ENCODE assay signal across 1 cellular context in genomic region chr13:48946163-48946562, GRCh38.
TF ChIP-seq lines count a peak whose summit lies in the region.

No MANE protein-coding gene starts in this region.

TF ChIP-seq in GM23338, 12 proteins besides CTCF, POLR2A, EP300 and RAD21 (continued from another document):
- TF ChIP-seq REST (IDR thresholded peaks at IDR 0.05; ENCODE audit: unreplicated experiment), result no peak
- TF ChIP-seq EZH2phosphoT487 (IDR thresholded peaks at IDR 0.05; ENCODE audit: unreplicated experiment), result no peak
- no peak for TF ChIP-seq STAT1 (IDR thresholded peaks at IDR 0.05; ENCODE audit: unreplicated experiment)
- TF ChIP-seq JUNB (IDR thresholded peaks at IDR 0.05; ENCODE audit: unreplicated experiment), result no peak
- no peak for TF ChIP-seq EZH2 (IDR thresholded peaks at IDR 0.05; ENCODE audit: low read depth, unreplicated experiment)
- no peak for TF ChIP-seq POLR2AphosphoS5 (IDR thresholded peaks at IDR 0.05; ENCODE audit: low read depth)
- TF ChIP-seq ETS1 (IDR thresholded peaks at IDR 0.05), result no peak
- TF ChIP-seq CREB1 (CRISPR knock-in tag; IDR thresholded peaks at IDR 0.05; ENCODE audit: low read depth), result no peak
- TF ChIP-seq NANOG (IDR thresholded peaks at IDR 0.05; ENCODE audit: borderline replicate concordance), result no peak
- TF ChIP-seq ZNF114 (CRISPR knock-in tag; IDR thresholded peaks at IDR 0.05), result no peak
- no peak for TF ChIP-seq ZNF331 (CRISPR knock-in tag; IDR thresholded peaks at IDR 0.05; ENCODE audit: low read depth)
TF ChIP-seq in GM23338: peak in this region for 0.
